23 cellular contexts compared by ENCODE assay signal in the genomic region with DNA sequence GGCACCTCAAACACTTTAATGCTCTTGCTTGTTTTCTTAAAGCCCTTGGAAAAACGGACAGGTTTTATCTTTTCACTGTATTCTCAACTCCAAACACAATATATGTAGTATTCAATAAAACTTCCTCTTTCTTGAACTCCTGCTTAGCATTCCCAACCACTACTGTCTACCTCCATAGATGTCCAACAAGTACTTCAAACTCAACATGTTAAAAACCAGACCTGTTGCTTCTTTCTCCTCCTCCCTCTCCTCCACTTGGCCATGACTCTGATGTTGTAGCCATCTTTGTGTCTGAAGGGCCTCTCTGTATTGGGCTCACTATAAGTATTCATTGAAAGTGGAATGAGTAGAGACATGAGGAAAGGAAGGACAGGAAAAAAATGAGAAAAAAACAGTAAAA. TPM values are rescaled to one million over a fixed set of nuclear protein-coding genes. Genes with fewer than 3 reads are reported as not detected.
DNase-seq lines count a peak whose midpoint lies in the region; ATAC-seq, FAIRE-seq and TF ChIP-seq lines count a peak whose summit lies in the region.
"Had no signal": no experiment of that assay in that cellular context is flagged by ENCODE, and none has a peak within 500 bp of the region (broad histone marks: within the 10 kb centered on the region; RNA-seq: fewer than 3 reads in every experiment).

No MANE protein-coding gene starts in this region.

- peaks cover 22% of the 10 kb centered on the region for H3K4me1 Mint-ChIP-seq in astrocyte (ENCODE audit: low read depth, unreplicated experiment)
- H3K4me1 Mint-ChIP-seq in osteocyte (ENCODE audit: unreplicated experiment), result peaks cover 6% of the 10 kb centered on the region

- no peaks in the 10 kb centered on the region for H3K79me2 ChIP-seq in Loucy (ENCODE audit: insufficient read depth, low read length)
- H3K79me2 ChIP-seq in astrocyte (ENCODE audit: insufficient read depth, low read length), result no peaks in the 10 kb centered on the region

- no peak overlapping the region for H3K27ac Mint-ChIP-seq in astrocyte (ENCODE audit: unreplicated experiment)
- no peak overlapping the region for H3K27ac Mint-ChIP-seq in osteocyte (ENCODE audit: unreplicated experiment)
- H3K27ac Mint-ChIP-seq: CD4-positive, alpha-beta T cell; CD8-positive, alpha-beta T cell had no signal

- ATAC-seq in A549, result no peak
- ATAC-seq: CD8-positive, alpha-beta T cell had no signal

- CTCF ChIA-PET in A549 (lab: Yijun Ruan, JAX), result no interaction called here
- CTCF ChIA-PET in HEK293 (lab: Yijun Ruan, JAX), result interaction anchor here (0.5 kb wide), 1 partner anchor 214 kb away, joined by 3 read pairs; no protein-coding TSS in a partner anchor

- H3K27me3 ChIP-seq in Loucy (ENCODE audit: insufficient read depth, low read length, poor library complexity, severe bottlenecking) (no peaks in the 10 kb centered on the region), astrocyte (ENCODE audit: insufficient read depth, low read length) (no peaks in the 10 kb centered on the region), BE2C (no peaks in the 10 kb centered on the region)
- H3K27me3 ChIP-seq: BLaER1 treated with 17β-estradiol and CSF1 and Interleukin-3, amounts not matched to agents 10 nM and 100 nM had no signal

- TF ChIP-seq CTCF in A549 (IDR thresholded peaks at IDR 0.05), result no peak
- TF ChIP-seq CTCF in HEK293 (tag by site-specific recombination; IDR thresholded peaks at IDR 0.05), result no peak
- TF ChIP-seq CTCF in Loucy (conservative IDR thresholded peaks at IDR 0.05; ENCODE audit: low read length), result no peak
- no peak for TF ChIP-seq CTCF in astrocyte (IDR thresholded peaks at IDR 0.05; ENCODE audit: insufficient read depth, low read depth, low read length)
- TF ChIP-seq CTCF in BE2C (IDR thresholded peaks at IDR 0.05; ENCODE audit: low read depth, low read length), result no peak
- no peak for TF ChIP-seq CTCF in osteocyte (IDR thresholded peaks at IDR 0.05)

- H3K9ac ChIP-seq in Loucy (ENCODE audit: low read depth, low read length, poor library complexity, severe bottlenecking) (no peak overlapping the region), astrocyte (ENCODE audit: low read length) (no peak overlapping the region)
- H3K9ac ChIP-seq: BLaER1 treated with 17β-estradiol and CSF1 and Interleukin-3, amounts not matched to agents 10 nM and 100 nM had no signal

- no peaks in the 10 kb centered on the region for H3F3A ChIP-seq in Loucy (ENCODE audit: low read depth)

- H2AFZ ChIP-seq in Loucy (ENCODE audit: low read length) (peak overlapping the region; percentile 35; the same call in 1 of the 2 replicates), astrocyte (ENCODE audit: low read depth, low read length) (no peak overlapping the region)

- TF ChIP-seq EP300 in A549 (IDR thresholded peaks at IDR 0.05), result no peak

- H3K9me3 ChIP-seq in A549 (0 out of 3 replicates have a peak, but pooled peaks cover 3% of the 10 kb centered on the region), HEK293 (ENCODE audit: control insufficient read depth, insufficient read depth, low read depth, low read length) (no peaks in the 10 kb centered on the region), Loucy (ENCODE audit: insufficient read depth, low read depth, low read length) (peaks cover 5% of the 10 kb centered on the region; the same call in 1 of the 2 replicates), astrocyte (ENCODE audit: insufficient read depth, low read depth, low read length) (no peaks in the 10 kb centered on the region), BE2C (no peaks in the 10 kb centered on the region; the same call in 1 of the 2 replicates)
- H3K9me3 ChIP-seq: Caco-2 had no signal

- TF ChIP-seq POLR2A in A549 (IDR thresholded peaks at IDR 0.05; ENCODE audit: low read length), result no peak

- H3K9me3 Mint-ChIP-seq in astrocyte (ENCODE audit: unreplicated experiment), result peaks cover 2% of the 10 kb centered on the region
- peaks cover 4% of the 10 kb centered on the region for H3K9me3 Mint-ChIP-seq in osteocyte (ENCODE audit: unreplicated experiment)
- H3K9me3 Mint-ChIP-seq: CD4-positive, alpha-beta T cell had no signal

- no peak for TF ChIP-seq RAD21 in A549 (conservative IDR thresholded peaks at IDR 0.05 in 1 of 2, IDR thresholded peaks at IDR 0.05 in 1 of 2)

- no peaks in the 10 kb centered on the region for H3K36me3 ChIP-seq in HEK293 (ENCODE audit: control insufficient read depth in 2 of 2, insufficient read depth in 1 of 2, low read length in 2 of 2)
- no peaks in the 10 kb centered on the region for H3K36me3 ChIP-seq in Loucy (ENCODE audit: insufficient read depth, low read length)
- H3K36me3 ChIP-seq in astrocyte (ENCODE audit: insufficient read depth, low read length), result no peaks in the 10 kb centered on the region
- no peaks in the 10 kb centered on the region for H3K36me3 ChIP-seq in BE2C
- H3K36me3 ChIP-seq: BLaER1 treated with 17β-estradiol and CSF1 and Interleukin-3, amounts not matched to agents 10 nM and 100 nM had no signal

- H3K9me2 ChIP-seq in Loucy (replicated peaks; ENCODE audit: low read depth, low read length), result no peaks in the 10 kb centered on the region

- H3K36me3 Mint-ChIP-seq in astrocyte (ENCODE audit: low read depth, unreplicated experiment), result peaks cover 2% of the 10 kb centered on the region
- H3K36me3 Mint-ChIP-seq in osteocyte (ENCODE audit: unreplicated experiment), result no peaks in the 10 kb centered on the region
- H3K36me3 Mint-ChIP-seq: CD8-positive, alpha-beta T cell had no signal

- H3K27me3 Mint-ChIP-seq in astrocyte (ENCODE audit: low read depth, unreplicated experiment), result peaks cover 2% of the 10 kb centered on the region
- H3K27me3 Mint-ChIP-seq in osteocyte (ENCODE audit: unreplicated experiment), result no peaks in the 10 kb centered on the region
- H3K27me3 Mint-ChIP-seq: CD4-positive, alpha-beta T cell had no signal

- H3K27ac ChIP-seq in A549, result no peak overlapping the region
- H3K27ac ChIP-seq in HEK293 (ENCODE audit: extremely low read depth, low read depth, low read length), result no peak overlapping the region
- H3K27ac ChIP-seq in astrocyte (ENCODE audit: low read depth, low read length), result no peak overlapping the region
- H3K27ac ChIP-seq: 22Rv1; BLaER1 treated with 17β-estradiol and CSF1 and Interleukin-3, amounts not matched to agents 10 nM and 100 nM; C4-2B had no signal

- no peak overlapping the region for H3K4me3 ChIP-seq in A549
- H3K4me3 ChIP-seq in HEK293 (ENCODE audit: low read depth, low read length), result no peak overlapping the region
- H3K4me3 ChIP-seq in Loucy (ENCODE audit: low read length, poor library complexity, severe bottlenecking), result no peak overlapping the region
- no peak overlapping the region for H3K4me3 ChIP-seq in astrocyte (ENCODE audit: insufficient read depth, low read depth, low read length)
- H3K4me3 ChIP-seq in BE2C (ENCODE audit: low read depth, low read length), result no peak overlapping the region
- H3K4me3 ChIP-seq: BLaER1 treated with 17β-estradiol and CSF1 and Interleukin-3, amounts not matched to agents 10 nM and 100 nM had no signal

- H3K4me3 Mint-ChIP-seq in astrocyte (ENCODE audit: unreplicated experiment) (no peak overlapping the region), osteocyte (ENCODE audit: unreplicated experiment) (no peak overlapping the region)
- H3K4me3 Mint-ChIP-seq: CD4-positive, alpha-beta T cell; CD8-positive, alpha-beta T cell had no signal

- DNase-seq in A549 (ENCODE audit: low read depth in 1 of 2, low spot score in 1 of 2), result no peak
- no peak for DNase-seq in astrocyte (ENCODE audit: low read depth)
- DNase-seq in BE2C, result no peak
- DNase-seq in osteocyte (ENCODE audit: extremely low spot score, unreplicated experiment), result no peak
- DNase-seq in dermis blood vessel endothelial cell, result no peak
- DNase-seq: ACHN; Caco-2; Calu3; CD4-positive, alpha-beta T cell; CD8-positive, alpha-beta T cell; DMS79 treated with DMSO at 0.1 percent for 48 hours; GF-D8 had no signal

- POLR2A ChIA-PET in A549 (lab: Yijun Ruan, JAX) (no interaction called here), HEK293 (lab: Yijun Ruan, JAX) (no interaction called here)

- 38% methylated on average over 1 of the region's 1 CpG for WGBS in A549 (ENCODE audit: missing lambda C conversion rate)

- H4K20me1 ChIP-seq in Loucy (ENCODE audit: insufficient read depth, low read length, poor library complexity, severe bottlenecking) (no peaks in the 10 kb centered on the region), astrocyte (ENCODE audit: insufficient read depth, low read length) (no peaks in the 10 kb centered on the region)
- H4K20me1 ChIP-seq: BLaER1 treated with 17β-estradiol and CSF1 and Interleukin-3, amounts not matched to agents 10 nM and 100 nM had no signal

- H3K4me1 ChIP-seq in A549 (peaks cover 9% of the 10 kb centered on the region; the same call in 2 of the 3 replicates), HEK293 (ENCODE audit: control insufficient read depth, insufficient read depth, low read length) (no peaks in the 10 kb centered on the region), Loucy (ENCODE audit: insufficient read depth, low read length, poor library complexity, severe bottlenecking) (no peaks in the 10 kb centered on the region), astrocyte (ENCODE audit: insufficient read depth, low read length) (peaks cover 9% of the 10 kb centered on the region), BE2C (no peaks in the 10 kb centered on the region)
- H3K4me1 ChIP-seq: Caco-2 had no signal

- FAIRE-seq in A549 (lab: Jason Lieb, UNC), result peak; percentile 54
- FAIRE-seq in astrocyte (lab: Jason Lieb, UNC), result peak; percentile 5
- FAIRE-seq: D721Med, G401.6, GM12891, GM19239 had no signal

- H3K4me2 ChIP-seq in A549 (no peak overlapping the region), Loucy (ENCODE audit: low read depth, low read length, poor library complexity, severe bottlenecking) (no peak overlapping the region), astrocyte (ENCODE audit: low read length) (no peak overlapping the region)

RNA-seq across cellular contexts. Expression of gene COL17A1, which starts 16.2 kb away (rescaled TPM):
- polyA plus RNA-seq in A549 (2011; rRNA removed) (0.91 and 1.3 TPM in 2 replicates), A549 (2017; fragmentation: RNase III; extraction: RNeasy Plus Mini Kit Qiagen cat#74134 plus additional on column Dnase treatment) (1.5 to 1.7 TPM (median 1.6 TPM) in 3 replicates)
- polyA plus RNA-seq in A549 (2012; cell fraction: cytosol; rRNA removed), result 0.41 and 0.54 TPM in 2 replicates
- 1.8 and 1.9 TPM in 2 replicates for polyA plus RNA-seq in A549 (2012; cell fraction: nucleus; rRNA removed)
- 0.39 and 1.2 TPM in 2 replicates for polyA minus RNA-seq in A549 (2011; rRNA and poly(A)+ RNA removed)
- total RNA-seq in astrocyte (2.6 and 10.1 TPM in 2 replicates), osteocyte (not detected in 2 replicates), dermis blood vessel endothelial cell (0.34 and 0.84 TPM in 2 replicates)
- polyA plus RNA-seq in BE2C (2012; ENCODE audit: insufficient read depth, insufficient read length, low read depth), result not detected
- total RNA-seq: A673; CD4-positive, alpha-beta T cell; CD8-positive, alpha-beta T cell had no signal
- polyA plus RNA-seq: AG04450 had no signal

RNA-seq across cellular contexts. Expression of gene SFR1, which starts 20.1 kb away (rescaled TPM):
- polyA plus RNA-seq in A549 (2011; rRNA removed) (11.2 and 17.6 TPM in 2 replicates), A549 (2017; fragmentation: RNase III; extraction: RNeasy Plus Mini Kit Qiagen cat#74134 plus additional on column Dnase treatment) (15.8 to 16.8 TPM (median 16.2 TPM) in 3 replicates)
- polyA plus RNA-seq in A549 (2012; cell fraction: cytosol; rRNA removed), result 5.6 and 6.0 TPM in 2 replicates
- 2.0 and 4.4 TPM in 2 replicates for polyA plus RNA-seq in A549 (2012; cell fraction: nucleus; rRNA removed)
- polyA minus RNA-seq in A549 (2011; rRNA and poly(A)+ RNA removed), result 2.5 and 2.8 TPM in 2 replicates
- total RNA-seq in astrocyte (3.6 and 4.4 TPM in 2 replicates), osteocyte (7.0 and 7.9 TPM in 2 replicates), dermis blood vessel endothelial cell (7.0 and 10.0 TPM in 2 replicates)
- 2.5 TPM for polyA plus RNA-seq in BE2C (2012; ENCODE audit: insufficient read depth, insufficient read length, low read depth)
